In genomic region chr5:141403387-141403786, GRCh38 we compare ENCODE assay signal across 30 cellular contexts. TPM values are rescaled to one million over a fixed set of nuclear protein-coding genes. Genes with fewer than 3 reads are reported as not detected.
DNase-seq lines count a peak whose midpoint lies in the region; ATAC-seq, FAIRE-seq and TF ChIP-seq lines count a peak whose summit lies in the region.
"Had no signal": no experiment of that assay in that cellular context is flagged by ENCODE, and none has a peak within 500 bp of the region (broad histone marks: within the 10 kb centered on the region; RNA-seq: fewer than 3 reads in every experiment).

No MANE protein-coding gene starts in this region.

- no peaks in the 10 kb centered on the region for H3K27me3 ChIP-seq in GM23248 (replicated peaks; ENCODE audit: insufficient read depth)
- H3K27me3 ChIP-seq in suprapubic skin = peaks cover 5% of the 10 kb centered on the region
- H3K27me3 ChIP-seq: adrenal gland, thyroid gland had no signal

- peaks cover 8% of the 10 kb centered on the region; the same call in 1 of the 2 replicates for H3F3A ChIP-seq in GM23248 (ENCODE audit: insufficient read depth)

- H3K4me1 ChIP-seq in GM23248 (ENCODE audit: insufficient read depth) (no peaks in the 10 kb centered on the region; the same call in 1 of the 2 replicates), kidney (ENCODE audit: control insufficient read depth in 1 of 2, insufficient read depth in 1 of 2, low read depth in 1 of 2, low read length in 2 of 2) (no peaks in the 10 kb centered on the region), suprapubic skin (no peaks in the 10 kb centered on the region)
- H3K4me1 ChIP-seq: adrenal gland, left lung had no signal

- TF ChIP-seq CTCF in astrocyte of the cerebellum (IDR thresholded peaks at IDR 0.05; ENCODE audit: low read depth, low read length, missing control alignments) (no peak), kidney (IDR thresholded peaks at IDR 0.05; ENCODE audit: borderline replicate concordance, extremely low read depth, insufficient read depth) (no peak), suprapubic skin (IDR thresholded peaks at IDR 0.05) (no peak), GM10248 (IDR thresholded peaks at IDR 0.05; ENCODE audit: control extremely low read depth, extremely low read depth, low read depth, missing control alignments) (no peak)

- H3K36me3 ChIP-seq in GM23248 (ENCODE audit: low read depth) (no peaks in the 10 kb centered on the region), kidney (ENCODE audit: control insufficient read depth in 1 of 2, insufficient read depth in 2 of 2, low read length in 2 of 2) (no peaks in the 10 kb centered on the region), suprapubic skin (no peaks in the 10 kb centered on the region)
- H3K36me3 ChIP-seq: adrenal gland, thyroid gland had no signal

- H4K20me1 ChIP-seq in GM23248 (ENCODE audit: insufficient read depth) = no peaks in the 10 kb centered on the region

- H3K4me2 ChIP-seq in GM23248 (ENCODE audit: unreplicated experiment) = no peak overlapping the region
- H3K4me2 ChIP-seq: SK-N-SH had no signal

- H3K79me2 ChIP-seq in GM23248 (ENCODE audit: insufficient read depth) = 0 out of 2 replicates have a peak, but pooled peaks cover 4% of the 10 kb centered on the region

- CTCF ChIA-PET in GM10248 (lab: Yijun Ruan, JAX) = interaction anchor here (1.4 to 1.5 kb wide), 3 partner anchors 14 to 164 kb away, joined by 3 to 6 read pairs (median 3); partner anchors contain the start of gene PCDHGB7

- H3K9ac ChIP-seq in GM23248 = no peak overlapping the region
- no peak overlapping the region for H3K9ac ChIP-seq in kidney (ENCODE audit: low read length in 2 of 2)
- H3K9ac ChIP-seq: SK-N-SH had no signal

- H3K9me3 ChIP-seq in GM23248 (ENCODE audit: low read depth) (no peaks in the 10 kb centered on the region), kidney (ENCODE audit: control insufficient read depth in 1 of 2, low read length in 2 of 2) (peaks cover 23 to 59% of the 10 kb centered on the region in 2 donors), suprapubic skin (peaks cover 62% of the 10 kb centered on the region)
- H3K9me3 ChIP-seq: thyroid gland had no signal

- intact Hi-C loops in kidney (cut with DNase I) = no loop called here

- WGBS in GM23248 (ENCODE audit: low coverage in 1 of 2, low lambda C conversion rate in 2 of 2, missing lambda C conversion rate in 2 of 2), 2 experiments = 34 to 36% methylated on average over 22 of the region's 22 CpGs
- WGBS in suprapubic skin = 20% methylated on average over 21 of the region's 22 CpGs

- H3K9me2 ChIP-seq in GM23248 (ENCODE audit: insufficient read depth) = no peaks in the 10 kb centered on the region
- H3K9me2 ChIP-seq: SK-N-SH had no signal

- TF ChIP-seq POLR2A in suprapubic skin (IDR thresholded peaks at IDR 0.05) = no peak

- peak overlapping the region; percentile 65; the same call in 1 of the 2 replicates for H2AFZ ChIP-seq in GM23248

- ATAC-seq in HG02678 (IDR thresholded peaks at IDR 0.05; ENCODE audit: unreplicated experiment) = no peak
- ATAC-seq in GM19395 (IDR thresholded peaks at IDR 0.05; ENCODE audit: unreplicated experiment) = no peak
- ATAC-seq: left lung; PC-3; sciatic nerve; stimulated activated effector memory CD8-positive, alpha-beta T cell treated with anti-CD3 and anti-CD28 coated beads, Interleukin-12 subunit alpha, Interleukin-12 subunit beta, amount 100 ng/mL, for 72 hours had no signal

- H3K4me3 ChIP-seq in GM23248 = peak overlapping the region; percentile 68
- H3K4me3 ChIP-seq in astrocyte of the cerebellum (ENCODE audit: low read depth, low read length) = peak overlapping the region; percentile 28
- peak overlapping the region; percentile 16 to 57 for H3K4me3 ChIP-seq in kidney (ENCODE audit: low read length in 2 of 2)
- peak overlapping the region; percentile 30 for H3K4me3 ChIP-seq in suprapubic skin

- no peak for FAIRE-seq in kidney (lab: Jason Lieb, UNC)
- FAIRE-seq: bronchial epithelial cell, G401.6, islet of Langerhans had no signal

- in situ Hi-C loops in GM23248 (cut with MboI) = no loop called here
- in situ Hi-C loops in astrocyte of the cerebellum (cut with HindIII; ENCODE audit: low sequenced_read_pairs) = no loop called here

- POLR2A ChIA-PET in GM10248 (lab: Yijun Ruan, JAX) = no interaction called here

- TF ChIP-seq EP300 in suprapubic skin (IDR thresholded peaks at IDR 0.05) = no peak

- DNase-seq in GM23248 = no peak
- no peak for DNase-seq in astrocyte of the cerebellum (ENCODE audit: low read depth)
- DNase-seq in kidney = no peak
- DNase-seq in suprapubic skin (ENCODE audit: low spot score in 2 of 2) = no peak
- no peak for DNase-seq in GM10248 (ENCODE audit: extremely low spot score)
- DNase-seq: activated CD4-positive, alpha-beta memory T cell treated with anti-CD3 and anti-CD28 coated beads, Interleukin-2, amount 10 ng/mL, durations not matched to agents 7 days and 5 days; activated CD4-positive, CD25-positive, alpha-beta regulatory T cell treated with anti-CD3 and anti-CD28 coated beads, Interleukin-2, amount 50 U/mL, for 72 hours; activated naive CD4-positive, alpha-beta T cell treated with anti-CD3 and anti-CD28 coated beads for 36 hours; adrenal gland; DMS79; effector CD4-positive, alpha-beta T cell; foreskin fibroblast; HCEC 1CT; left lung; NCI-H1417 treated with DMSO at 0.1 percent for 48 hours; NCI-H2029 treated with DMSO at 0.1 percent for 48 hours; NCI-H524; NK-92 treated with Interleukin-12 subunit alpha and Interleukin-12 subunit beta, amount 100 ng/mL, for 24 hours; PC-3; SK-N-SH; stimulated activated CD4-positive, alpha-beta T cell treated with anti-CD3 and anti-CD28 coated beads, Interleukin-15, amount 100 ng/mL, for 24 hours; thyroid gland had no signal

- H3K27ac ChIP-seq in GM23248 = no peak overlapping the region
- no peak overlapping the region for H3K27ac ChIP-seq in kidney (ENCODE audit: low read depth in 2 of 2, low read length in 2 of 2)
- H3K27ac ChIP-seq in suprapubic skin = no peak overlapping the region
- H3K27ac ChIP-seq: adrenal gland, left lung, thyroid gland had no signal

RNA-seq across cellular contexts. Expression of gene PCDHGA9, which starts 0.8 kb away (rescaled TPM):
- total RNA-seq in GM23248 (2014; rRNA removed; shearing (Covaris generic)) = 2.6 and 2.9 TPM in 2 replicates
- polyA plus RNA-seq in GM23248 (2016; fragmentation: Nextera tagmentation; extraction: Ambion mirVana) (0.61 and 0.71 TPM in 2 replicates), kidney (ENCODE audit: insufficient read depth, low read depth, low replicate concordance) (0.54 TPM)
- total RNA-seq in kidney (7.6 TPM), suprapubic skin (10 to 100 TPM in 1 of 4 donors, 1 to 10 TPM in 3; 4.9 to 20.8 (median 7.9) TPM)
- total RNA-seq: activated CD4-positive, alpha-beta memory T cell treated with anti-CD3 and anti-CD28 coated beads, Interleukin-2, amount 10 ng/mL, durations not matched to agents 7 days and 5 days had no signal
- polyA plus RNA-seq: CD14-positive monocyte had no signal

RNA-seq across cellular contexts. Expression of gene PCDHGB6, which starts 4.4 kb away (rescaled TPM):
- 1.9 and 4.3 TPM in 2 replicates for total RNA-seq in GM23248 (2014; rRNA removed; shearing (Covaris generic))
- polyA plus RNA-seq in GM23248 (2016; fragmentation: Nextera tagmentation; extraction: Ambion mirVana) (3.0 and 3.2 TPM in 2 replicates), kidney (ENCODE audit: insufficient read depth, low read depth, low replicate concordance) (0.22 TPM)
- total RNA-seq in kidney (7.5 TPM), suprapubic skin (10 to 100 TPM in 1 of 4 donors, 1 to 10 TPM in 3; 4.5 to 13.8 (median 8.2) TPM)
- total RNA-seq: activated CD4-positive, alpha-beta memory T cell treated with anti-CD3 and anti-CD28 coated beads, Interleukin-2, amount 10 ng/mL, durations not matched to agents 7 days and 5 days had no signal

RNA-seq across cellular contexts. Expression of gene PCDHGB5, which starts 5.6 kb away (rescaled TPM):
- total RNA-seq in GM23248 (2014; rRNA removed; shearing (Covaris generic)) = 13.2 and 14.9 TPM in 2 replicates
- polyA plus RNA-seq in GM23248 (2016; fragmentation: Nextera tagmentation; extraction: Ambion mirVana) (15.0 and 15.7 TPM in 2 replicates), kidney (ENCODE audit: insufficient read depth, low read depth, low replicate concordance) (0.82 TPM)
- total RNA-seq in kidney (12.3 TPM), suprapubic skin (10 to 100 TPM; 13.3 to 27.4 (median 15.3) TPM)
- total RNA-seq: activated CD4-positive, alpha-beta memory T cell treated with anti-CD3 and anti-CD28 coated beads, Interleukin-2, amount 10 ng/mL, durations not matched to agents 7 days and 5 days had no signal

RNA-seq across cellular contexts. Expression of gene PCDHGA10, which starts 9.4 kb away (rescaled TPM):
- 10.4 and 11.1 TPM in 2 replicates for total RNA-seq in GM23248 (2014; rRNA removed; shearing (Covaris generic))
- polyA plus RNA-seq in GM23248 (2016; fragmentation: Nextera tagmentation; extraction: Ambion mirVana) (4.6 and 5.4 TPM in 2 replicates), kidney (ENCODE audit: insufficient read depth, low read depth, low replicate concordance) (0.47 TPM)
- total RNA-seq in kidney (5.1 TPM), suprapubic skin (10 to 100 TPM in 2 of 4 donors, 1 to 10 TPM in 2; 7.0 to 23.6 (median 10.3) TPM)
- polyA plus RNA-seq: CD14-positive monocyte had no signal

RNA-seq across cellular contexts. Expression of gene PCDHGA8, which starts 11.0 kb away (rescaled TPM):
- 0.86 and 1.5 TPM in 2 replicates for total RNA-seq in GM23248 (2014; rRNA removed; shearing (Covaris generic))
- polyA plus RNA-seq in GM23248 (2016; fragmentation: Nextera tagmentation; extraction: Ambion mirVana) (0.25 and 0.69 TPM in 2 replicates), kidney (ENCODE audit: insufficient read depth, low read depth, low replicate concordance) (0.09 TPM)
- total RNA-seq in kidney (1.8 TPM), suprapubic skin (1 to 10 TPM; 1.1 to 5.1 (median 2.1) TPM)
- total RNA-seq: activated CD4-positive, alpha-beta memory T cell treated with anti-CD3 and anti-CD28 coated beads, Interleukin-2, amount 10 ng/mL, durations not matched to agents 7 days and 5 days; activated naive CD4-positive, alpha-beta T cell treated with anti-CD3 and anti-CD28 coated beads for 36 hours had no signal
- polyA plus RNA-seq: CD14-positive monocyte had no signal
